11 cellular contexts compared by ENCODE assay signal in the genomic region with DNA sequence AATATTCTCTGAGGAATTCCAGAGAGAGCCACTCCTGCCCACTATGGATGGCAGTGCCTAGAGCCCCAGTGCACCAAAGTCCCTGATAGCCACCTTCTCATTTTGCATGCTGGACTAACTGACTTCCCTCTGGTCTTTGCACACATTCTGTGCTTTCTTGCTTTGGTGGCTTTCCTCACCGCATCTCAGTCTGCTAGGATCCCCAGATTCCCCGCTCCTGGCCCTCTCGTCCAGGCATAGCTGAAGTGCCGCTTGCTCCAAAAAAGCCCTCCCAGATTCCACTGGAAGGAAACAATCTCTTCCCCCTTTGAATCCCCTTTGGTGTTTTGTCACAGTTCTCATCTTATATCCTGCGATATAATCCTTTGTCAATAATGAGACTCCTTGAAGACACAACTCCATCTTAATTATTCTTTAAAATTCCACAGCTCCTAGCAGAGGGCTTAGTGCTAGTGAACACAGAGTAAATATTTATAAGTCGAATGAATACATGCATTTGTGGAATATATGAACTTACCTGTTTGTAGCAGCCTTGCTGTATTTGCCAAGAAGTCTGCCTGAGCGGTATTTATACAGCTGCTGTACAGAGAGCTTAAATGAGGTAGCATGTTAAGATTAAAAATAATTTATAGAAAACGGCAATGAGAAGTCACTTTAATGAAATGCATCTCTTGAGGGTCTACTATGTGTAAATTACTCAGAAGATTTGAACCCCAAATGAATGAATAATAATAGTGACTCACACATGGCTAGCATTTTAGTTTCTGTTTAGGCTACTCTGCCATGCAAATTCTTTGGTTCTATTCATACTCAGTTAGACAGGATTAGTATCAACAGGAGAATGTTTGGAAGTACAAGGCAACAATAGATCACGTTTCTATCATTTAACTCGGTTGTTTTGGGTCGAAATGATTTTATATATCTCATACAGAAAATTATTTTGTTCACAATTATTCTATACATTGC.
DNase-seq lines count a peak whose midpoint lies in the region; ATAC-seq and TF ChIP-seq lines count a peak whose summit lies in the region.
"Had no signal": no experiment of that assay in that cellular context is flagged by ENCODE, and none has a peak within 500 bp of the region (broad histone marks: within the 10 kb centered on the region; RNA-seq: fewer than 3 reads in every experiment).

No MANE protein-coding gene starts in this region.

- peak overlapping the region in 2 of 3 experiments; percentile 4 to 22 for H3K27ac Mint-ChIP-seq in nephron

- 0 out of 2 replicates have a peak overlapping the region, but pooled peaks have one; percentile 3 for H4K91ac ChIP-seq in IMR-90 (ENCODE audit: insufficient read depth, low read depth, low read length)

- BruUV-seq in IMR-90 (replicated peaks; lab: Mats Ljungman, UMichigan) (no TSS peak), A673 (replicated peaks; lab: Mats Ljungman, UMichigan) (no TSS peak)

- H3K4me3 ChIP-seq in IMR-90 (ENCODE audit: insufficient read depth, low read depth, low read length) (no peak overlapping the region), A673 (ENCODE audit: low read depth, low read length, poor library complexity, severe bottlenecking) (no peak overlapping the region)
- H3K4me3 ChIP-seq: heart left ventricle had no signal

- H3K27ac ChIP-seq in IMR-90 (ENCODE audit: insufficient read depth, low read length) (no peak overlapping the region), A673 (ENCODE audit: low read depth, low read length, poor library complexity, severe bottlenecking) (no peak overlapping the region)
- H3K27ac ChIP-seq: heart left ventricle, HL-60 had no signal

- no peak overlapping the region for H4K5ac ChIP-seq in IMR-90 (ENCODE audit: low read depth, low read length)

- H3K27me3 ChIP-seq in IMR-90 (ENCODE audit: control insufficient read depth, insufficient read depth, low read length) (no peaks in the 10 kb centered on the region), A673 (replicated peaks; ENCODE audit: insufficient read depth, low read depth, low read length, poor library complexity) (peaks cover 26% of the 10 kb centered on the region)

- H3K4me2 ChIP-seq in IMR-90 (ENCODE audit: low read depth, low read length) = peak overlapping the region; percentile 21

- intact Hi-C loops in IMR-90 (cut with micrococcal nuclease) = no loop called here
- intact Hi-C loops in A673 (cut with micrococcal nuclease; ENCODE audit: unreplicated experiment) = no loop called here

- no peak overlapping the region for H2AK5ac ChIP-seq in IMR-90 (ENCODE audit: low read depth, low read length)

- H3K4me1 ChIP-seq in IMR-90 (ENCODE audit: control insufficient read depth, insufficient read depth, low read length) (peaks cover 3% of the 10 kb centered on the region), A673 (ENCODE audit: insufficient read depth, low read length, poor library complexity, severe bottlenecking) (no peaks in the 10 kb centered on the region)
- H3K4me1 ChIP-seq: heart left ventricle had no signal

- peaks cover 30% of the 10 kb centered on the region for H3K4me1 Mint-ChIP-seq in nephron

- H2BK15ac ChIP-seq in IMR-90 (ENCODE audit: low read depth, low read length) = no peak overlapping the region

- no peak overlapping the region for H3K23ac ChIP-seq in IMR-90 (ENCODE audit: low read depth, low read length)

- H3K9me3 ChIP-seq in IMR-90 (ENCODE audit: control insufficient read depth, insufficient read depth, low read length) = no peaks in the 10 kb centered on the region
- no peaks in the 10 kb centered on the region for H3K9me3 ChIP-seq in A673 (ENCODE audit: low read depth, low read length, poor library complexity, severe bottlenecking)
- H3K9me3 ChIP-seq: heart left ventricle had no signal

- H3K18ac ChIP-seq in IMR-90 (ENCODE audit: low read depth, low read length) = no peak overlapping the region

- H4K8ac ChIP-seq in IMR-90 (ENCODE audit: low read depth in 2 of 2, low read length in 2 of 2) = no peak overlapping the region

- no peak overlapping the region; the same call in 1 of the 2 replicates for H3K14ac ChIP-seq in IMR-90 (replicated peaks; ENCODE audit: low read depth, low read length)

- H2AK9ac ChIP-seq in IMR-90 (replicated peaks; ENCODE audit: low read depth, low read length, poor library complexity) = no peak overlapping the region

- peaks cover 3% of the 10 kb centered on the region for H3K36me3 Mint-ChIP-seq in nephron (ENCODE audit: low read depth)

- H3K9me1 ChIP-seq in IMR-90 (ENCODE audit: insufficient read depth, low read length) = peaks cover 3% of the 10 kb centered on the region; the same call in 1 of the 2 replicates

- no peaks in the 10 kb centered on the region for H4K20me1 ChIP-seq in IMR-90 (ENCODE audit: insufficient read depth, low read length)

- WGBS in IMR-90 (ENCODE audit: extremely low coverage in 2 of 2, insufficient read length in 1 of 2), 2 experiments = 81% methylated on average over 4 of the region's 11 CpGs; no CpG with 5 or more reads in 1 of the 2 experiments

- H3K79me1 ChIP-seq in IMR-90 (ENCODE audit: low read depth in 1 of 2, low read length in 2 of 2) = no peaks in the 10 kb centered on the region

- no peak overlapping the region for H2BK20ac ChIP-seq in IMR-90 (ENCODE audit: low read depth, low read length)

- peak; percentile 88 for ATAC-seq in IMR-90 (ENCODE audit: low read depth)
- no peak for ATAC-seq in GM19324 (IDR thresholded peaks at IDR 0.05; ENCODE audit: low FRiP score, unreplicated experiment)
- ATAC-seq in GM19351 (IDR thresholded peaks at IDR 0.05; ENCODE audit: unreplicated experiment) = no peak
- ATAC-seq: HCT116, heart left ventricle had no signal

- H3K4me3 Mint-ChIP-seq in nephron = no peak overlapping the region

- no peak overlapping the region for H2BK5ac ChIP-seq in IMR-90 (ENCODE audit: low read depth, low read length, poor library complexity, severe bottlenecking)

- peaks cover 4% of the 10 kb centered on the region for H3K9me3 Mint-ChIP-seq in nephron

- DNase-seq in EH (ENCODE audit: low read depth) (peak; percentile 56), IMR-90 (peak; percentile 77), amniotic epithelial cell (ENCODE audit: low read depth) (peak; percentile 34), HEK293T (ENCODE audit: extremely low spot score) (no peak), A673 (ENCODE audit: low spot score) (no peak)
- DNase-seq: heart left ventricle had no signal

- no peak overlapping the region for H3K9ac ChIP-seq in IMR-90 (ENCODE audit: low read depth, low read length)

- H3K4ac ChIP-seq in IMR-90 (ENCODE audit: low read depth, low read length) = peak overlapping the region; percentile 10; the same call in 1 of the 2 replicates

- peak overlapping the region; percentile 52; the same call in 1 of the 2 replicates for H2BK120ac ChIP-seq in IMR-90 (ENCODE audit: low read depth, low read length)

- H3K27me3 Mint-ChIP-seq in nephron (ENCODE audit: low read depth) = no peaks in the 10 kb centered on the region

- in situ Hi-C loops in IMR-90 (cut with MboI; ENCODE audit: low sequenced_read_pairs) = no loop called here

- CTCF ChIA-PET in IMR-90 (lab: Yijun Ruan, JAX) = interaction anchor here (1.9 kb wide), 1 partner anchor 10 kb away, joined by 5 read pairs; no protein-coding TSS in a partner anchor
- CTCF ChIA-PET in HEK293T (lab: Yijun Ruan, JAX) = interaction anchor here (1.1 kb wide), 1 partner anchor 9 kb away, joined by 3 read pairs; no protein-coding TSS in a partner anchor
- CTCF ChIA-PET in A673 (lab: Charles Lee) = no interaction called here

- dilution Hi-C loops in IMR-90 (cut with HindIII; ENCODE audit: low sequenced_read_pairs, unreplicated experiment) = no loop called here

- TF ChIP-seq CTCF in IMR-90 (conservative IDR thresholded peaks at IDR 0.05; ENCODE audit: low read depth, low read length) = no peak
- no peak for TF ChIP-seq CTCF in nephron (IDR thresholded peaks at IDR 0.05; ENCODE audit: unreplicated experiment in 3 of 3)
- TF ChIP-seq CTCF in A673 (conservative IDR thresholded peaks at IDR 0.05; ENCODE audit: low read depth, low read length) = no peak

- POLR2A ChIA-PET in IMR-90 (lab: Charles Lee; ENCODE audit: unreplicated experiment) (interaction anchor here (0.5 kb wide), 1 partner anchor 35 kb away, joined by 3 read pairs; no protein-coding TSS in a partner anchor), HEK293T (lab: Yijun Ruan, JAX) (no interaction called here), A673 (lab: Charles Lee; ENCODE audit: low non-redundant PET) (interaction anchor here (0.7 kb wide), 1 partner anchor 11 kb away, joined by 3 read pairs; no protein-coding TSS in a partner anchor)

- TF ChIP-seq RAD21 in IMR-90 (IDR thresholded peaks at IDR 0.05; ENCODE audit: low read length) = no peak

- no peak overlapping the region for H3K56ac ChIP-seq in IMR-90 (ENCODE audit: extremely low read depth, insufficient read depth, low read length)

- H3K36me3 ChIP-seq in IMR-90 (ENCODE audit: control insufficient read depth, insufficient read depth, low read length) = no peaks in the 10 kb centered on the region
- no peaks in the 10 kb centered on the region for H3K36me3 ChIP-seq in A673 (ENCODE audit: insufficient read depth, low read length, poor library complexity, severe bottlenecking)
- H3K36me3 ChIP-seq: heart left ventricle had no signal

- H2AFZ ChIP-seq in IMR-90 (replicated peaks; ENCODE audit: low read length, poor library complexity) = peak overlapping the region; percentile 24

- TF ChIP-seq POLR2A in IMR-90 (IDR thresholded peaks at IDR 0.05; ENCODE audit: low read depth, low read length) = no peak

TF ChIP-seq in IMR-90, 13 proteins besides CTCF, POLR2A, EP300 and RAD21 (continues in another document):
- peak; percentile 87 for TF ChIP-seq BHLHE40 (IDR thresholded peaks at IDR 0.05; ENCODE audit: low read depth, low read length)

TF ChIP-seq in HEK293T, 16 proteins besides CTCF, POLR2A, EP300 and RAD21 (continues in another document):
- TF ChIP-seq BHLHE40 (IDR thresholded peaks at IDR 0.05; ENCODE audit: borderline replicate concordance) (no peak), SP1 (IDR thresholded peaks at IDR 0.05) (no peak), ELF4 (IDR thresholded peaks at IDR 0.05) (no peak), PKNOX1 (IDR thresholded peaks at IDR 0.05) (no peak), NFRKB (IDR thresholded peaks at IDR 0.05) (no peak), FOXM1 (IDR thresholded peaks at IDR 0.05; ENCODE audit: borderline replicate concordance) (no peak), HDGF (IDR thresholded peaks at IDR 0.05; ENCODE audit: borderline replicate concordance) (no peak), SUZ12 (IDR thresholded peaks at IDR 0.05) (no peak), L3MBTL2 (conservative IDR thresholded peaks at IDR 0.05) (no peak), LEF1 (IDR thresholded peaks at IDR 0.05; ENCODE audit: borderline replicate concordance) (no peak), FOXK2 (IDR thresholded peaks at IDR 0.05) (no peak)

Comparison
In these comparisons a context has a peak if more than half of its experiments do, and no peak if none do; other contexts are left out.
1. DNase-seq: peak in EH (single experiment), IMR-90 (single experiment) and amniotic epithelial cell (single experiment); none in HEK293T (single experiment) and A673 (single experiment).